ENCODE assay signal across 34 cellular contexts in genomic region chr15:27835233-27835939, GRCh38.
"Had no signal": no experiment of that assay in that cellular context is flagged by ENCODE, and none has a peak within 500 bp of the region (broad histone marks: within the 10 kb centered on the region; RNA-seq: fewer than 3 reads in every experiment).

No MANE protein-coding gene starts in this region.

- DNase-seq: Karpas-422, Kasumi-1, KG1, MG63, MM.1S, MV-4-11, NCI-H1048, NCI-H1092, NCI-H1092 treated with DMSO at 0.1 percent for 48 hours, NCI-H1105, NCI-H1105 treated with DMSO at 0.1 percent for 48 hours, NCI-H1417, NCI-H1417 treated with DMSO at 0.1 percent for 48 hours, NCI-H1436, NCI-H1436 treated with DMSO at 0.1 percent for 48 hours, NCI-H146, NCI-H1694, NCI-H1694 treated with DMSO at 0.1 percent for 48 hours, NCI-H187, NCI-H187 treated with DMSO at 0.1 percent for 48 hours, NCI-H1930, NCI-H2029, NCI-H2029 treated with DMSO at 0.1 percent for 48 hours, NCI-H2081, NCI-H2081 treated with DMSO at 0.1 percent for 48 hours, NCI-H2107, NCI-H2171, NCI-H2171 treated with DMSO at 0.1 percent for 48 hours, NCI-H2227 treated with DMSO at 0.1 percent for 48 hours, NCI-H226, NCI-H345, NCI-H446, NCI-H446 treated with DMSO at 0.1 percent for 48 hours had no signal

- H3K9me3 ChIP-seq: MG63 had no signal

- H3K36me3 ChIP-seq: MG63 had no signal

- H3K9ac ChIP-seq: KMS-11 had no signal

- H3K4me2 ChIP-seq: KMS-11 had no signal

- H3K27ac ChIP-seq: KMS-11 had no signal

- H3K4me3 ChIP-seq: MG63 had no signal

- H3K27me3 ChIP-seq: MG63 had no signal
